Comparison of ENCODE assay signal across 9 cellular contexts in genomic region chr11:96228472-96228871, GRCh38.
DNase-seq lines count a peak whose midpoint lies in the region; ATAC-seq, FAIRE-seq and TF ChIP-seq lines count a peak whose summit lies in the region.
"Had no signal": no experiment of that assay in that cellular context is flagged by ENCODE, and none has a peak within 500 bp of the region (broad histone marks: within the 10 kb centered on the region; RNA-seq: fewer than 3 reads in every experiment).

No MANE protein-coding gene starts in this region.

- no peak for TF ChIP-seq POLR2A in A549 (IDR thresholded peaks at IDR 0.05; ENCODE audit: low read length)

- peak overlapping the region; percentile 81 for H3K27ac Mint-ChIP-seq in endodermal cell

- TF ChIP-seq CTCF in A549 (IDR thresholded peaks at IDR 0.05), result no peak
- TF ChIP-seq CTCF in endodermal cell (conservative IDR thresholded peaks at IDR 0.05), result no peak

- peak overlapping the region; percentile 60 to 81 for H3K27ac ChIP-seq in A549
- peak overlapping the region; percentile 16 for H3K27ac ChIP-seq in endodermal cell (ENCODE audit: low read depth, low read length)
- H3K27ac ChIP-seq in muscle layer of duodenum (ENCODE audit: low read length), result peak overlapping the region; percentile 68

- H3K9ac ChIP-seq in endodermal cell (ENCODE audit: extremely low read depth, low read length, poor library complexity, severe bottlenecking), result no peak overlapping the region

- POLR2A ChIA-PET in A549 (lab: Yijun Ruan, JAX), result interaction anchor here (1.0 kb wide), 1 partner anchor 114 kb away, joined by 3 read pairs; the partner anchor contains the start of gene MAML2

- H3K9me3 ChIP-seq in A549 (no peaks in the 10 kb centered on the region), endodermal cell (ENCODE audit: control insufficient read depth, low read length) (no peaks in the 10 kb centered on the region), muscle layer of duodenum (ENCODE audit: control insufficient read depth in 1 of 2, low read length in 2 of 2) (no peaks in the 10 kb centered on the region)

- ATAC-seq in A549 (peak; percentile 62 to 88), GM19324 (IDR thresholded peaks at IDR 0.05; ENCODE audit: low FRiP score, unreplicated experiment) (no peak), GM21619 (IDR thresholded peaks at IDR 0.05; ENCODE audit: unreplicated experiment) (no peak), HG02678 (IDR thresholded peaks at IDR 0.05; ENCODE audit: unreplicated experiment) (no peak)

- 9% methylated on average over 3 of the region's 4 CpGs for WGBS in A549 (ENCODE audit: missing lambda C conversion rate)
- 79 to 90% methylated on average over 4 of the region's 4 CpGs for WGBS in endodermal cell (ENCODE audit: insufficient coverage in 1 of 2, insufficient read length in 1 of 2), 2 experiments

- no peaks in the 10 kb centered on the region for H3K27me3 Mint-ChIP-seq in endodermal cell (ENCODE audit: insufficient read depth)

- H3K27me3 ChIP-seq in endodermal cell (ENCODE audit: control insufficient read depth, insufficient read depth, low read length, poor library complexity, severe bottlenecking) (no peaks in the 10 kb centered on the region), muscle layer of duodenum (ENCODE audit: low read depth, low read length) (no peaks in the 10 kb centered on the region)

- FAIRE-seq in A549 (lab: Jason Lieb, UNC), result no peak
- FAIRE-seq: G401.6 had no signal

- peaks cover 23% of the 10 kb centered on the region for H3K4me1 Mint-ChIP-seq in endodermal cell

- peak in 1 of 2 experiments; percentile 68 for DNase-seq in A549 (ENCODE audit: low read depth in 1 of 2, low spot score in 1 of 2)
- DNase-seq in endodermal cell, result peak; percentile 55
- no peak for DNase-seq in NCI-H345 treated with DMSO at 0.1 percent for 48 hours (lab: John Stamatoyannopoulos, UW; ENCODE audit: unreplicated experiment)

- H3K4me1 ChIP-seq in A549 (peaks cover 26% of the 10 kb centered on the region), endodermal cell (ENCODE audit: control insufficient read depth, insufficient read depth, low read length) (peaks cover 4% of the 10 kb centered on the region), muscle layer of duodenum (ENCODE audit: control insufficient read depth in 1 of 2, insufficient read depth in 2 of 2, low read length in 2 of 2) (peaks cover 8 to 13% of the 10 kb centered on the region in 2 donors)

- peak overlapping the region; percentile 29 for H3K4me2 ChIP-seq in A549

- peaks cover 3% of the 10 kb centered on the region for H3K36me3 Mint-ChIP-seq in endodermal cell (ENCODE audit: low read depth)

- no peak overlapping the region for H3K4me3 Mint-ChIP-seq in endodermal cell

- peak in 1 of 2 experiments; percentile 9; a peak in 1 of 5 replicates for TF ChIP-seq RAD21 in A549 (conservative IDR thresholded peaks at IDR 0.05 in 1 of 2, IDR thresholded peaks at IDR 0.05 in 1 of 2)
- TF ChIP-seq RAD21 in Ishikawa (IDR thresholded peaks at IDR 0.05; ENCODE audit: low read depth), result no peak

- peaks cover 2% of the 10 kb centered on the region for H3K9me3 Mint-ChIP-seq in endodermal cell

- no peak overlapping the region for H3K4me3 ChIP-seq in A549
- no peak overlapping the region for H3K4me3 ChIP-seq in endodermal cell (ENCODE audit: low read length)
- no peak overlapping the region for H3K4me3 ChIP-seq in muscle layer of duodenum (ENCODE audit: low read depth in 1 of 2, low read length in 2 of 2)

- no peak for TF ChIP-seq EP300 in A549 (IDR thresholded peaks at IDR 0.05)
- TF ChIP-seq EP300 in Ishikawa (IDR thresholded peaks at IDR 0.05; ENCODE audit: borderline replicate concordance), result peak; percentile 35; the same call in 1 of the 2 replicates

- no peaks in the 10 kb centered on the region for H3K36me3 ChIP-seq in endodermal cell (ENCODE audit: control insufficient read depth, insufficient read depth, low read length)
- H3K36me3 ChIP-seq in muscle layer of duodenum (ENCODE audit: control insufficient read depth in 1 of 2, insufficient read depth in 2 of 2, low read length in 2 of 2), result no peaks in the 10 kb centered on the region

- CTCF ChIA-PET in A549 (lab: Yijun Ruan, JAX), result interaction anchor here (0.7 to 1.5 kb wide), 4 partner anchors 10 to 115 kb away, joined by 3 to 4 read pairs (median 3); partner anchors contain the start of gene MAML2

TF ChIP-seq in A549, 52 proteins besides CTCF, POLR2A, EP300 and RAD21:
- TF ChIP-seq MAX (IDR thresholded peaks at IDR 0.05) (peak; percentile 29; the same call in 1 of the 2 replicates), MAFK (IDR thresholded peaks at IDR 0.05; ENCODE audit: partially characterized antibody) (no peak), FOSL2 (IDR thresholded peaks at IDR 0.05) (no peak), FOSL2 (CRISPR knock-in tag; IDR thresholded peaks at IDR 0.05) (peak; percentile 45)
TF ChIP-seq in A549: peak in this region for 2.

TF ChIP-seq in Ishikawa, 13 proteins besides CTCF, POLR2A, EP300 and RAD21:
- peak; percentile 48; the same call in 1 of the 2 replicates for TF ChIP-seq ZBTB7A (IDR thresholded peaks at IDR 0.05; ENCODE audit: low read depth)
- no peak for TF ChIP-seq REST (IDR thresholded peaks at IDR 0.05; ENCODE audit: low read depth)
- no peak for TF ChIP-seq CEBPB (IDR thresholded peaks at IDR 0.05)
- TF ChIP-seq CREB1 (IDR thresholded peaks at IDR 0.05; ENCODE audit: low read depth), result no peak
- TF ChIP-seq YY1 (IDR thresholded peaks at IDR 0.05; ENCODE audit: low read depth), result peak; percentile 50; the same call in 1 of the 2 replicates
- peak; percentile 53 for TF ChIP-seq MAX (IDR thresholded peaks at IDR 0.05)
- TF ChIP-seq USF1 (IDR thresholded peaks at IDR 0.05), result no peak
- TF ChIP-seq EGR1 (IDR thresholded peaks at IDR 0.05), result no peak
- peak; percentile 60 for TF ChIP-seq TEAD4 (IDR thresholded peaks at IDR 0.05)
- TF ChIP-seq FOXM1 (IDR thresholded peaks at IDR 0.05; ENCODE audit: borderline replicate concordance, low read depth), result no peak; the same call in 1 of the 2 replicates
- peak; percentile 75 for TF ChIP-seq NFIC (IDR thresholded peaks at IDR 0.05)
TF ChIP-seq in Ishikawa: peak in this region for 5.

Comparison
In these comparisons a context has a peak if more than half of its experiments do, and no peak if none do; other contexts are left out.
1. ATAC-seq: peak in A549 (2 of 2); none in GM19324 (single experiment), GM21619 (single experiment) and HG02678 (single experiment).
2. H3K27ac ChIP-seq: peak in every context shown above with its lines; median percentile 70 in A549; 68 in muscle layer of duodenum; 16 in endodermal cell.